In genomic region chr6:55240975-55241605, GRCh38 we compare ENCODE assay signal across 8 cellular contexts.
DNase-seq lines count a peak whose midpoint lies in the region; ATAC-seq and TF ChIP-seq lines count a peak whose summit lies in the region.
"Not testable (repeated sequence)": the region's sequence is repeated elsewhere in the genome, so short reads cannot be mapped to it uniquely, and the experiment has no call there.

No MANE protein-coding gene starts in this region.

- H3K4me3 ChIP-seq in DND-41 (ENCODE audit: low read depth in 1 of 2, low read length in 2 of 2); SU-DHL-6 (ENCODE audit: insufficient read depth, low read length, poor library complexity, severe bottlenecking); left ventricle myocardium inferior; neural cell (ENCODE audit: low read length): not testable (repeated sequence)

- not testable (repeated sequence) for H3K27me3 ChIP-seq in DND-41 (ENCODE audit: insufficient read depth, low read length, poor library complexity); SU-DHL-6 (ENCODE audit: low read length); left ventricle myocardium inferior (ENCODE audit: low read depth); neural cell (ENCODE audit: insufficient read depth, low read depth, low read length)

- peak; percentile 93 for TF ChIP-seq RAD21 in neural cell (conservative IDR thresholded peaks at IDR 0.05)

- TF ChIP-seq CTCF in DND-41 (IDR thresholded peaks at IDR 0.05; ENCODE audit: borderline replicate concordance, extremely low read depth, low read length, poor library complexity, severe bottlenecking) = peak; percentile 68
- TF ChIP-seq CTCF in SU-DHL-6 (IDR thresholded peaks at IDR 0.05; ENCODE audit: insufficient read depth, low read length, poor library complexity, severe bottlenecking) = peak; percentile 47
- peak; percentile 64 for TF ChIP-seq CTCF in left ventricle myocardium inferior (IDR thresholded peaks at IDR 0.05; ENCODE audit: borderline replicate concordance)
- peak; percentile 88 for TF ChIP-seq CTCF in neural cell (IDR thresholded peaks at IDR 0.05; ENCODE audit: poor library complexity, severe bottlenecking)

- not testable (repeated sequence) for H3F3A ChIP-seq in SU-DHL-6 (ENCODE audit: insufficient read depth); neural cell (ENCODE audit: insufficient read depth, low read length, poor library complexity, severe bottlenecking)

- H3K4me1 ChIP-seq in DND-41 (ENCODE audit: insufficient read depth, low read length); left ventricle myocardium inferior: not testable (repeated sequence)

- H4K20me1 ChIP-seq in DND-41 (ENCODE audit: insufficient read depth, low read length); SU-DHL-6 (ENCODE audit: low read depth, low read length); neural cell (ENCODE audit: insufficient read depth): not testable (repeated sequence)

- H3K27ac ChIP-seq in DND-41 (ENCODE audit: low read length); SU-DHL-6 (ENCODE audit: low read depth, low read length); left ventricle myocardium inferior (replicated peaks); neural cell (ENCODE audit: low read length): not testable (repeated sequence)

- peak; percentile 21 for DNase-seq in A172 (ENCODE audit: low spot score)
- DNase-seq in DND-41, left ventricle myocardium inferior: not testable (repeated sequence)
- DNase-seq in HT-29 (ENCODE audit: low spot score) = peak; percentile 64
- DNase-seq in NCI-H460 (ENCODE audit: extremely low read depth, low read depth) = peak; percentile 5
- peak; percentile 72 for DNase-seq in dedifferentiated amniotic fluid mesenchymal stem cell (ENCODE audit: extremely low spot score)

- H3K9ac ChIP-seq in DND-41 (ENCODE audit: low read depth, low read length); SU-DHL-6 (ENCODE audit: low read length); neural cell (ENCODE audit: low read length): not testable (repeated sequence)

- TF ChIP-seq EP300 in neural cell (conservative IDR thresholded peaks at IDR 0.05; ENCODE audit: poor library complexity, severe bottlenecking) = not testable (repeated sequence)

- H2AFZ ChIP-seq in DND-41 (ENCODE audit: low read depth, low read length); SU-DHL-6 (ENCODE audit: low read depth, low read length, severe bottlenecking); neural cell (ENCODE audit: low read depth, low read length): not testable (repeated sequence)

- H3K79me2 ChIP-seq in DND-41 (ENCODE audit: insufficient read depth, low read length); SU-DHL-6 (ENCODE audit: insufficient read depth, low read length); neural cell (replicated peaks; ENCODE audit: insufficient read depth, low read length): not testable (repeated sequence)

- ATAC-seq in DND-41 (ENCODE audit: insufficient read depth, low read depth) = 0 out of 3 replicates have a peak, but pooled peaks have one; percentile 53

- intact Hi-C loops in left ventricle myocardium inferior (cut with micrococcal nuclease) = loop anchor here (10.0 kb wide), 1 partner anchor 526 kb away; no protein-coding TSS in a partner anchor

- not testable (repeated sequence) for H3K9me3 ChIP-seq in DND-41 (ENCODE audit: insufficient read depth, low read length, severe bottlenecking); SU-DHL-6 (ENCODE audit: insufficient read depth, low read length); left ventricle myocardium inferior (replicated peaks); neural cell (ENCODE audit: low read length)

- H3K9me2 ChIP-seq in SU-DHL-6 (replicated peaks; ENCODE audit: insufficient read depth, low read length); neural cell (ENCODE audit: insufficient read depth, low read length): not testable (repeated sequence)

- H3K36me3 ChIP-seq in DND-41 (ENCODE audit: insufficient read depth, low read length); SU-DHL-6 (ENCODE audit: low read length); left ventricle myocardium inferior; neural cell (ENCODE audit: insufficient read depth, low read length): not testable (repeated sequence)

- not testable (repeated sequence) for H3K4me2 ChIP-seq in DND-41 (ENCODE audit: insufficient read depth, low read length); SU-DHL-6 (ENCODE audit: low read depth, low read length, poor library complexity, severe bottlenecking); neural cell (ENCODE audit: low read length)

TF ChIP-seq in neural cell, 6 proteins besides CTCF, POLR2A, EP300 and RAD21:
- peak; percentile 95 for TF ChIP-seq SMC3 (conservative IDR thresholded peaks at IDR 0.05; ENCODE audit: poor library complexity)
